In genomic region chr5:109885205-109885604, GRCh38 we compare ENCODE assay signal across 9 cellular contexts.
"Had no signal": no experiment of that assay in that cellular context is flagged by ENCODE, and none has a peak within 500 bp of the region (broad histone marks: within the 10 kb centered on the region; RNA-seq: fewer than 3 reads in every experiment).

No MANE protein-coding gene starts in this region.

- H3K4me3 Mint-ChIP-seq: HFFc6, IgD-negative memory B cell had no signal

- H3K9me3 Mint-ChIP-seq: HFFc6 had no signal

- H3K9me3 ChIP-seq: HAP-1 had no signal

- DNase-seq: GM23248, GOT3, H7, HFFc6 had no signal

- H3K27ac Mint-ChIP-seq: HFFc6, IgD-negative memory B cell had no signal

- H3K36me3 ChIP-seq: HAP-1 had no signal

- H3K27me3 Mint-ChIP-seq: IgD-negative memory B cell had no signal

- H3K36me3 Mint-ChIP-seq: IgD-negative memory B cell had no signal

- H3K4me1 Mint-ChIP-seq: IgD-negative memory B cell had no signal

- H3K27ac ChIP-seq: GM23248, HL-60 had no signal

- H3K4me1 ChIP-seq: HAP-1 had no signal

- ATAC-seq: HCT116, HepG2 had no signal

- H3K4me3 ChIP-seq: GM23248, HAP-1 had no signal
